8 cellular contexts compared by ENCODE assay signal in the genomic region with DNA sequence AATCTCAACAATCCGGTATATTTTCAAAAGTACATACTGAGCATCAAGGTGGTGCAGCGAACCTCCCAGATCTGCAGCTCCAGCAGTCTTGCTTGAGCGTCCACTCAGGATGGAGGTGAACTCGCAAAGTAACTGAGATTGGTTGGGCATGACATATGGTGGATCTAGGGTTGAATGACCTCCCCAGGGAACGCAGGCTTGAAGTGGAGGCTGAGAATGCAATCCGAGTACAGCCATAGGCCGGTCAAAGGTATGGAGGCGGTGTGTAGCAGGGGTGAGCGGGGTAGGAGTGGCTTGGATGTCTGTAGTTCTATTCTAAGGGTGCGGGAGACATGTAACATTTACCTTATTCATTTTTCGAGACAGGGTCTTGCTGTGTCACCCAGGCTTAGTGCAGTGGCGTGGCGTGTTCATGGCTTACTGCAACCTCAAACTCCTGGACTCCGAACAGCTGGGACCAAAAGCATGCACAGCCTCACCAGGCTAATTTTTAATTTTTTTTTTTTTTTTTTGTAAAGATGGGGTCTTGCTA. TPM values are rescaled to one million over a fixed set of nuclear protein-coding genes. Genes with fewer than 3 reads are reported as not detected.
DNase-seq lines count a peak whose midpoint lies in the region; ATAC-seq and TF ChIP-seq lines count a peak whose summit lies in the region.

No MANE protein-coding gene starts in this region.

- H4K20me1 ChIP-seq in PC-3 (ENCODE audit: low read length), result no peaks in the 10 kb centered on the region

- ATAC-seq in GM19372 (IDR thresholded peaks at IDR 0.05; ENCODE audit: low read depth, unreplicated experiment) (peak; percentile 30), PC-3 (peak; percentile 38), GM19023 (IDR thresholded peaks at IDR 0.05; ENCODE audit: unreplicated experiment) (no peak)
- peak; percentile 29 for ATAC-seq in central memory CD8-positive, alpha-beta T cell (replicated peaks; ENCODE audit: extremely low read depth, poor library complexity, severe bottlenecking)
- peak; percentile 82 to 83 for ATAC-seq in stimulated activated naive B cell treated with anti-CD40 and anti-IgM and Interleukin-4, amounts not matched to agents 10 μg/mL and 1 μg/mL and 100 μg/mL, for 72 hours (replicated peaks)

- no peaks in the 10 kb centered on the region for H3K27me3 ChIP-seq in Caco-2 (replicated peaks; ENCODE audit: control insufficient read depth, insufficient read depth, low read length)
- H3K27me3 ChIP-seq in PC-3 (ENCODE audit: low read length), result no peaks in the 10 kb centered on the region
- no peaks in the 10 kb centered on the region for H3K27me3 ChIP-seq in kidney epithelial cell (ENCODE audit: control insufficient read depth, insufficient read depth, low read length)

- H3K79me2 ChIP-seq in PC-3 (ENCODE audit: low read length), result peaks cover 41% of the 10 kb centered on the region

- H3K4me2 ChIP-seq in PC-3 (ENCODE audit: low read length), result peak overlapping the region; percentile 80

- H3K4me1 ChIP-seq in Caco-2, result no peaks in the 10 kb centered on the region
- H3K4me1 ChIP-seq in PC-3 (ENCODE audit: insufficient read depth, low read length), result peaks cover 12% of the 10 kb centered on the region

- H3K4me3 Mint-ChIP-seq in Caco-2 (ENCODE audit: unreplicated experiment), result peak overlapping the region; percentile 81
- peak overlapping the region; percentile 82 for H3K4me3 Mint-ChIP-seq in central memory CD8-positive, alpha-beta T cell
- H3K4me3 Mint-ChIP-seq in stimulated activated naive B cell treated with anti-CD40 and anti-IgM and Interleukin-4, amounts not matched to agents 10 μg/mL and 1 μg/mL and 100 μg/mL, for 72 hours, result peak overlapping the region; percentile 88 to 91

- no peaks in the 10 kb centered on the region for H3K9me3 Mint-ChIP-seq in Caco-2 (ENCODE audit: unreplicated experiment)
- H3K9me3 Mint-ChIP-seq in central memory CD8-positive, alpha-beta T cell, result no peaks in the 10 kb centered on the region
- H3K9me3 Mint-ChIP-seq in stimulated activated naive B cell treated with anti-CD40 and anti-IgM and Interleukin-4, amounts not matched to agents 10 μg/mL and 1 μg/mL and 100 μg/mL, for 72 hours, result no peaks in the 10 kb centered on the region

- peak overlapping the region; percentile 87 for H3K9ac ChIP-seq in PC-3 (ENCODE audit: low read length)

- BruUV-seq in Caco-2 (replicated peaks; lab: Mats Ljungman, UMichigan), result no TSS peak
- BruUV-seq in PC-3 (replicated peaks; lab: Mats Ljungman, UMichigan), result no TSS peak

- intact Hi-C loops in Caco-2 (cut with micrococcal nuclease; ENCODE audit: unreplicated experiment), result no loop called here
- intact Hi-C loops in PC-3 (cut with micrococcal nuclease), result no loop called here

- TF ChIP-seq CTCF in Caco-2 (IDR thresholded peaks at IDR 0.05; ENCODE audit: insufficient read depth in 1 of 2, low read depth in 1 of 2, low read length in 1 of 2, severe bottlenecking in 1 of 2, unreplicated experiment in 1 of 2) (no peak), PC-3 (conservative IDR thresholded peaks at IDR 0.05; ENCODE audit: low read depth, low read length) (no peak), kidney epithelial cell (IDR thresholded peaks at IDR 0.05; ENCODE audit: insufficient read depth, low read length, poor library complexity, severe bottlenecking) (no peak)

- peak overlapping the region; percentile 76 for H3K27ac Mint-ChIP-seq in Caco-2 (ENCODE audit: unreplicated experiment)
- peak overlapping the region; percentile 83 for H3K27ac Mint-ChIP-seq in central memory CD8-positive, alpha-beta T cell (ENCODE audit: low read depth)
- peak overlapping the region; percentile 99 for H3K27ac Mint-ChIP-seq in stimulated activated naive B cell treated with anti-CD40 and anti-IgM and Interleukin-4, amounts not matched to agents 10 μg/mL and 1 μg/mL and 100 μg/mL, for 72 hours

- H3K27me3 Mint-ChIP-seq in Caco-2 (ENCODE audit: insufficient read depth, unreplicated experiment), result no peaks in the 10 kb centered on the region
- H3K27me3 Mint-ChIP-seq in central memory CD8-positive, alpha-beta T cell, result no peaks in the 10 kb centered on the region
- no peaks in the 10 kb centered on the region for H3K27me3 Mint-ChIP-seq in stimulated activated naive B cell treated with anti-CD40 and anti-IgM and Interleukin-4, amounts not matched to agents 10 μg/mL and 1 μg/mL and 100 μg/mL, for 72 hours

- no peaks in the 10 kb centered on the region for H3K9me3 ChIP-seq in Caco-2
- no peaks in the 10 kb centered on the region for H3K9me3 ChIP-seq in PC-3 (ENCODE audit: low read length)

- H3F3A ChIP-seq in PC-3 (ENCODE audit: low read length, unreplicated experiment), result no peaks in the 10 kb centered on the region

- CTCF ChIA-PET in Caco-2 (lab: Charles Lee), result no interaction called here
- CTCF ChIA-PET in PC-3 (lab: Charles Lee), result interaction anchor here (0.6 kb wide), 1 partner anchor 282 kb away, joined by 5 read pairs; no protein-coding TSS in a partner anchor

- peaks cover 17% of the 10 kb centered on the region for H3K4me1 Mint-ChIP-seq in Caco-2 (ENCODE audit: low read depth, unreplicated experiment)
- peaks cover 40% of the 10 kb centered on the region for H3K4me1 Mint-ChIP-seq in central memory CD8-positive, alpha-beta T cell
- peaks cover 29 to 52% of the 10 kb centered on the region in 2 donors for H3K4me1 Mint-ChIP-seq in stimulated activated naive B cell treated with anti-CD40 and anti-IgM and Interleukin-4, amounts not matched to agents 10 μg/mL and 1 μg/mL and 100 μg/mL, for 72 hours

- peak overlapping the region; percentile 76 for H3K4me3 ChIP-seq in Caco-2 (ENCODE audit: low read depth, low read length)
- peak overlapping the region; percentile 97 for H3K4me3 ChIP-seq in PC-3 (ENCODE audit: low read length)
- H3K4me3 ChIP-seq in kidney epithelial cell (ENCODE audit: low read depth, low read length), result peak overlapping the region; percentile 67

- POLR2A ChIA-PET in Caco-2 (lab: Charles Lee), result interaction anchor here (1.9 kb wide), 1 partner anchor 31 kb away, joined by 10 read pairs; the partner anchor contains the start of gene CDC45
- POLR2A ChIA-PET in PC-3 (lab: Charles Lee; ENCODE audit: unreplicated experiment), result no interaction called here

- H3K27ac ChIP-seq in PC-3 (ENCODE audit: low read length), result peak overlapping the region; percentile 64

- peaks cover 48% of the 10 kb centered on the region for H3K36me3 Mint-ChIP-seq in Caco-2 (ENCODE audit: insufficient read depth, unreplicated experiment)
- H3K36me3 Mint-ChIP-seq in central memory CD8-positive, alpha-beta T cell (ENCODE audit: insufficient read depth), result peaks cover 34% of the 10 kb centered on the region
- peaks cover 14 to 41% of the 10 kb centered on the region in 2 donors for H3K36me3 Mint-ChIP-seq in stimulated activated naive B cell treated with anti-CD40 and anti-IgM and Interleukin-4, amounts not matched to agents 10 μg/mL and 1 μg/mL and 100 μg/mL, for 72 hours

- H3K9me2 ChIP-seq in PC-3 (replicated peaks; ENCODE audit: low read length), result no peaks in the 10 kb centered on the region

- peak overlapping the region; percentile 64 for H2AFZ ChIP-seq in PC-3 (ENCODE audit: low read length)

- H3K36me3 ChIP-seq in Caco-2 (ENCODE audit: control insufficient read depth, insufficient read depth, low read length) (peaks cover 2% of the 10 kb centered on the region; the same call in 1 of the 2 replicates), PC-3 (ENCODE audit: low read depth, low read length) (peaks cover 8% of the 10 kb centered on the region; the same call in 1 of the 2 replicates), kidney epithelial cell (ENCODE audit: control insufficient read depth, insufficient read depth, low read length) (peaks cover 3% of the 10 kb centered on the region)

- DNase-seq in Caco-2 (peak; percentile 63 to 66), HS-27A (ENCODE audit: low read depth) (peak; percentile 34), PC-3 (peak; percentile 20), kidney epithelial cell (ENCODE audit: low read depth) (no peak)
- no peak for DNase-seq in central memory CD8-positive, alpha-beta T cell (ENCODE audit: low spot score in 2 of 2)
- DNase-seq in stimulated activated naive B cell treated with anti-CD40 and anti-IgM and Interleukin-4, amounts not matched to agents 10 μg/mL and 1 μg/mL and 100 μg/mL, for 72 hours, result peak; percentile 76

RNA-seq across cellular contexts. Expression of gene C22orf39, which starts 0.6 kb away (rescaled TPM):
- total RNA-seq in Caco-2 (2022) (30.7 and 36.1 TPM in 2 replicates), PC-3 (2014; rRNA removed) (22.2 and 25.0 TPM in 2 replicates), kidney epithelial cell (37.9 and 42.3 TPM in 2 replicates)

RNA-seq across cellular contexts. Expression of gene MRPL40, which starts 15.8 kb away (rescaled TPM):
- 42.6 and 42.7 TPM in 2 replicates for total RNA-seq in Caco-2 (2022)
- 49.4 and 55.1 TPM in 2 replicates for total RNA-seq in PC-3 (2014; rRNA removed)
- 47.2 and 49.5 TPM in 2 replicates for total RNA-seq in kidney epithelial cell

RNA-seq across cellular contexts. Expression of gene HIRA, which starts 16.6 kb away (rescaled TPM):
- total RNA-seq in Caco-2 (2022) (57.6 and 60.1 TPM in 2 replicates), PC-3 (2014; rRNA removed) (12.4 and 15.3 TPM in 2 replicates), kidney epithelial cell (31.8 and 35.5 TPM in 2 replicates)

RNA-seq across cellular contexts. Expression of gene UFD1, which starts 30.9 kb away (rescaled TPM):
- total RNA-seq in Caco-2 (2022) (102 and 108 TPM in 2 replicates), PC-3 (2014; rRNA removed) (92.6 and 95.7 TPM in 2 replicates), kidney epithelial cell (48.9 and 50.9 TPM in 2 replicates)

RNA-seq across cellular contexts. Expression of gene CDC45, which starts 31.6 kb away (rescaled TPM):
- total RNA-seq in Caco-2 (2022), result 41.7 and 44.6 TPM in 2 replicates
- 70.9 and 77.1 TPM in 2 replicates for total RNA-seq in PC-3 (2014; rRNA removed)
- 5.6 and 10.5 TPM in 2 replicates for total RNA-seq in kidney epithelial cell

Comparison
In these comparisons a context has a peak if more than half of its experiments do, and no peak if none do; other contexts are left out.
1. DNase-seq: peak in Caco-2 (2 of 2), HS-27A (single experiment), PC-3 (single experiment) and stimulated activated naive B cell treated with anti-CD40 and anti-IgM and Interleukin-4, amounts not matched to agents 10 μg/mL and 1 μg/mL and 100 μg/mL, for 72 hours (single experiment); none in central memory CD8-positive, alpha-beta T cell (0 of 2) and kidney epithelial cell (single experiment).
2. Peak in every context shown above with its lines, with median percentiles within 50 percentile points of each other: H3K4me3 ChIP-seq, H3K27ac Mint-ChIP-seq and H3K4me3 Mint-ChIP-seq.